In the genomic region with DNA sequence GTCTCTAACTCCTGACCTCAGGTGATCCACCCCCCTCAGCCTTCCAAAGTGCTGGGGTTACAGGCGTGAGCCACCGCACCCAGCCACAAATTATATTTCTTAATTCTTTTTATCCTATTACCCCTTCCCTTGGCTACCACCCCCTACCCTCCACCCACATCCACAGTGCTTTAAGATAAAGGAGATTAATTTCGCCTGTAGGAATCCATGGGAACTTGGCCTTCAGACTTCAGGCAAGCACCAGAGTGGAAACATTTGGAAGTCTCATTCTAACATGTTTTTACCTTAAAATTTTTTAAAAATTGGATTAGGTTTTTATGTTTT, we compare ENCODE assay signal across 25 cellular contexts. TPM values are rescaled to one million over a fixed set of nuclear protein-coding genes. Genes with fewer than 3 reads are reported as not detected.
DNase-seq lines count a peak whose midpoint lies in the region; TF ChIP-seq lines count a peak whose summit lies in the region.
"Had no signal": no experiment of that assay in that cellular context is flagged by ENCODE, and none has a peak within 500 bp of the region (broad histone marks: within the 10 kb centered on the region; RNA-seq: fewer than 3 reads in every experiment).

No MANE protein-coding gene starts in this region.

- peaks cover 0 to 3% (median 0%) of the 10 kb centered on the region in 8 donors for H3K9me3 Mint-ChIP-seq in CD4-positive, alpha-beta memory T cell
- H3K9me3 Mint-ChIP-seq: natural killer cell treated with Interleukin-12 subunit alpha and Interleukin-12 subunit beta and Interleukin-15 and Interleukin-18, amount 100 ng/mL, for 72 hours had no signal

- no peak overlapping the region for H3K18ac ChIP-seq in mesendoderm (ENCODE audit: low read length)

- no peak overlapping the region for H3K4ac ChIP-seq in mesendoderm (ENCODE audit: low read depth, low read length)

- H3K36me3 ChIP-seq in BLaER1 (peaks cover 10% of the 10 kb centered on the region; the same call in 1 of the 2 replicates), MM.1S (replicated peaks; ENCODE audit: insufficient read depth, low read length) (no peaks in the 10 kb centered on the region), esophagus muscularis mucosa (no peaks in the 10 kb centered on the region), mesendoderm (ENCODE audit: control insufficient read depth, insufficient read depth, low read length) (no peaks in the 10 kb centered on the region)
- no peaks in the 10 kb centered on the region for H3K36me3 ChIP-seq in CD4-positive, alpha-beta memory T cell (ENCODE audit: insufficient read depth, low read length)
- H3K36me3 ChIP-seq: left lung, ovary, right atrium auricular region, thyroid gland, WERI-Rb-1 had no signal

- H3F3A ChIP-seq in MM.1S (ENCODE audit: insufficient read depth, low read length): peaks cover 37% of the 10 kb centered on the region

- H3K4me2 ChIP-seq in BLaER1 (peak overlapping the region; percentile 61), MM.1S (ENCODE audit: low read depth, low read length) (peak overlapping the region; percentile 87; the same call in 1 of the 2 replicates), mesendoderm (ENCODE audit: low read length) (no peak overlapping the region)

- H2BK5ac ChIP-seq in mesendoderm (ENCODE audit: low read length): no peak overlapping the region

- peak overlapping the region in 6 of 8 donors; percentile 65 to 96 (median 80) for H3K4me3 Mint-ChIP-seq in CD4-positive, alpha-beta memory T cell

- no peak overlapping the region for H2AK5ac ChIP-seq in mesendoderm (ENCODE audit: low read length)

- 90% methylated on average over 3 of the region's 3 CpGs for WGBS in esophagus muscularis mucosa
- WGBS in mesendoderm (ENCODE audit: extremely low coverage, insufficient coverage, low lambda C conversion rate): no CpG with 5 or more reads among the region's 3 CpGs

- H3K4me3 ChIP-seq in BLaER1 (no peak overlapping the region), MM.1S (ENCODE audit: low read length) (no peak overlapping the region), esophagus muscularis mucosa (no peak overlapping the region), mesendoderm (ENCODE audit: low read length) (no peak overlapping the region)
- no peak overlapping the region for H3K4me3 ChIP-seq in CD4-positive, alpha-beta memory T cell (ENCODE audit: low read length in 2 of 2)
- H3K4me3 ChIP-seq: left lung, ovary, right atrium auricular region, spleen, thyroid gland had no signal

- TF ChIP-seq POLR2A in esophagus muscularis mucosa (IDR thresholded peaks at IDR 0.05; ENCODE audit: low read depth): no peak

- no peaks in the 10 kb centered on the region for H3K27me3 Mint-ChIP-seq in CD4-positive, alpha-beta memory T cell
- H3K27me3 Mint-ChIP-seq: natural killer cell treated with Interleukin-12 subunit alpha and Interleukin-12 subunit beta and Interleukin-15 and Interleukin-18, amount 100 ng/mL, for 72 hours had no signal

- H3K4me1 Mint-ChIP-seq in CD4-positive, alpha-beta memory T cell: peaks cover 40 to 80% (median 58%) of the 10 kb centered on the region in 4 donors

- peaks cover 18% of the 10 kb centered on the region for H3K9me3 ChIP-seq in BLaER1
- no peaks in the 10 kb centered on the region for H3K9me3 ChIP-seq in CD4-positive, alpha-beta memory T cell (ENCODE audit: control insufficient read depth in 1 of 2, low read length in 2 of 2)
- H3K9me3 ChIP-seq in MM.1S (replicated peaks; ENCODE audit: insufficient read depth, low read length): no peaks in the 10 kb centered on the region
- H3K9me3 ChIP-seq in esophagus muscularis mucosa: no peaks in the 10 kb centered on the region
- H3K9me3 ChIP-seq: left lung, ovary, right atrium auricular region, spleen, thyroid gland had no signal

- no peak overlapping the region for H2BK15ac ChIP-seq in mesendoderm (replicated peaks; ENCODE audit: low read depth)

- no peak overlapping the region for H4K8ac ChIP-seq in mesendoderm (ENCODE audit: low read depth, low read length)

- no peak overlapping the region for H2AFZ ChIP-seq in MM.1S (ENCODE audit: low read length)

- H3K27ac ChIP-seq in BLaER1 (no peak overlapping the region), MM.1S (ENCODE audit: low read length) (peak overlapping the region; percentile 84; the same call in 1 of the 2 replicates), esophagus muscularis mucosa (replicated peaks in 1 of 4) (peak overlapping the region; percentile 70 to 84 (median 79)), mesendoderm (ENCODE audit: low read depth, low read length) (no peak overlapping the region)
- no peak overlapping the region for H3K27ac ChIP-seq in CD4-positive, alpha-beta memory T cell (ENCODE audit: low read depth, low read length)
- H3K27ac ChIP-seq: left lung, ovary, right atrium auricular region, WERI-Rb-1 had no signal

- H3K4me1 ChIP-seq in BLaER1 (peaks cover 73% of the 10 kb centered on the region), MM.1S (ENCODE audit: low read length) (peaks cover 42% of the 10 kb centered on the region), esophagus muscularis mucosa (peaks cover 72 to 88% (median 86%) of the 10 kb centered on the region in 4 donors), mesendoderm (ENCODE audit: control insufficient read depth, low read depth, low read length) (no peaks in the 10 kb centered on the region)
- peaks cover 85% of the 10 kb centered on the region for H3K4me1 ChIP-seq in CD4-positive, alpha-beta memory T cell (ENCODE audit: insufficient read depth, low read length)

- H3K79me1 ChIP-seq in mesendoderm (ENCODE audit: low read length): peaks cover 4% of the 10 kb centered on the region

- H3K79me2 ChIP-seq in MM.1S (ENCODE audit: low read length) (peaks cover 86% of the 10 kb centered on the region), mesendoderm (ENCODE audit: control insufficient read depth, insufficient read depth, low read length) (no peaks in the 10 kb centered on the region)

- no peak overlapping the region for H2BK120ac ChIP-seq in mesendoderm (ENCODE audit: low read depth, low read length)

- H3K27me3 ChIP-seq in BLaER1 (no peaks in the 10 kb centered on the region), MM.1S (replicated peaks; ENCODE audit: insufficient read depth, low read length) (no peaks in the 10 kb centered on the region), esophagus muscularis mucosa (no peaks in the 10 kb centered on the region), mesendoderm (ENCODE audit: insufficient read depth, low read length, poor library complexity) (no peaks in the 10 kb centered on the region)
- no peaks in the 10 kb centered on the region for H3K27me3 ChIP-seq in CD4-positive, alpha-beta memory T cell (ENCODE audit: insufficient read depth, low read length)
- H3K27me3 ChIP-seq: left lung, ovary, right atrium auricular region, spleen, thyroid gland had no signal

- intact Hi-C loops in CD4-positive, alpha-beta memory T cell (cut with micrococcal nuclease): loop anchor here (1.0 kb wide), 1 partner anchor 11 kb away; no protein-coding TSS in a partner anchor
- intact Hi-C loops in esophagus muscularis mucosa (cut with DNase I): loop anchor here (5.0 kb wide), 1 partner anchor 46 kb away; no protein-coding TSS in a partner anchor

- no peak for TF ChIP-seq EP300 in esophagus muscularis mucosa (IDR thresholded peaks at IDR 0.05)

- H4K20me1 ChIP-seq in BLaER1 (0 out of 2 replicates have a peak, but pooled peaks cover 12% of the 10 kb centered on the region), MM.1S (ENCODE audit: insufficient read depth, low read length) (no peaks in the 10 kb centered on the region)

- no peak overlapping the region for H3K23ac ChIP-seq in mesendoderm (ENCODE audit: low read length)

- H3K27ac Mint-ChIP-seq in CD4-positive, alpha-beta memory T cell: peak overlapping the region; percentile 42 to 93 (median 88)

- CTCF ChIA-PET in CD4-positive, alpha-beta memory T cell (lab: Charles Lee; ENCODE audit: partially characterized antibody): no interaction called here

- no peak for DNase-seq in CD4-positive, alpha-beta memory T cell
- no peak for DNase-seq in MM.1S
- no peak for DNase-seq in esophagus muscularis mucosa (ENCODE audit: extremely low spot score)
- no peak for DNase-seq in retina
- DNase-seq in mesendoderm: no peak
- DNase-seq in activated CD4-positive, CD25-positive, alpha-beta regulatory T cell treated with anti-CD3 and anti-CD28 coated beads, Interleukin-2, amount 50 U/mL, for 72 hours: no peak
- DNase-seq: activated CD4-positive, alpha-beta T cell treated with anti-CD3 and anti-CD28 coated beads, Interleukin-2, amount 50 U/mL, for 4 hours; DND-41; effector memory CD4-positive, alpha-beta T cell; foreskin fibroblast; hippocampal formation; left lung; midbrain; NCI-H1694; NCI-H524 treated with DMSO at 0.1 percent for 48 hours; ovary; spleen; stimulated activated CD4-positive, alpha-beta T cell treated with anti-CD3 and anti-CD28 coated beads, Interleukin-4, amount 100 ng/mL, for 1 hour; stimulated activated naive CD4-positive, alpha-beta T cell treated with Interleukin-2 at 50 U/mL for 16 hours; T-helper 9 cell; thyroid gland; WERI-Rb-1 had no signal

- no peak overlapping the region for H4K5ac ChIP-seq in mesendoderm (ENCODE audit: low read length)

- TF ChIP-seq CTCF in MM.1S (IDR thresholded peaks at IDR 0.05; ENCODE audit: low read length) (no peak), esophagus muscularis mucosa (IDR thresholded peaks at IDR 0.05) (no peak)

- H3K9me2 ChIP-seq in MM.1S (replicated peaks; ENCODE audit: insufficient read depth, low read length): no peaks in the 10 kb centered on the region

- H3K36me3 Mint-ChIP-seq in CD4-positive, alpha-beta memory T cell: peaks cover 21 to 30% of the 10 kb centered on the region in 2 donors
- H3K36me3 Mint-ChIP-seq: natural killer cell treated with Interleukin-12 subunit alpha and Interleukin-12 subunit beta and Interleukin-15 and Interleukin-18, amount 100 ng/mL, for 72 hours had no signal

- POLR2A ChIA-PET in CD4-positive, alpha-beta memory T cell (lab: Charles Lee; ENCODE audit: partially characterized antibody): interaction anchor here (0.7 to 3.9 kb wide), 2 partner anchors 10 to 71 kb away, joined by 4 to 16 read pairs; a partner anchor contains a TSS

- H3K56ac ChIP-seq in mesendoderm (ENCODE audit: low read length): no peak overlapping the region

- no peak overlapping the region for H3K9ac ChIP-seq in BLaER1
- H3K9ac ChIP-seq in MM.1S (ENCODE audit: low read length): no peak overlapping the region
- H3K9ac ChIP-seq in mesendoderm (ENCODE audit: low read length): no peak overlapping the region

RNA-seq across cellular contexts. Expression of a gene that starts 10.4 kb away (rescaled TPM):
- total RNA-seq in CD4-positive, alpha-beta memory T cell: 100 to 1,000 TPM in 1 of 2 experiments, 10 to 100 TPM in 1; 97.8 to 103 TPM
- polyA plus RNA-seq in CD4-positive, alpha-beta memory T cell: 10 to 100 TPM; 36.2 to 58.3 TPM
- total RNA-seq in esophagus muscularis mucosa: 10 to 100 TPM; 55.4 to 74.7 (median 61.9) TPM
- 9.8 TPM for polyA plus RNA-seq in mesendoderm (2013, experiment 1 of 2)
- polyA plus RNA-seq in mesendoderm (2013, experiment 2 of 2): 9.8 TPM

RNA-seq across cellular contexts. Expression of a gene that starts 10.6 kb away (rescaled TPM):
- total RNA-seq in CD4-positive, alpha-beta memory T cell: 1 to 10 TPM; 8.8 to 9.6 TPM
- 10 to 100 TPM; 16.4 to 29.0 TPM for polyA plus RNA-seq in CD4-positive, alpha-beta memory T cell
- total RNA-seq in esophagus muscularis mucosa: 10 to 100 TPM in 2 of 4 donors, 1 to 10 TPM in 2; 9.1 to 12.9 (median 11.4) TPM
- 29.7 TPM for polyA plus RNA-seq in mesendoderm (2013, experiment 1 of 2)
- 31.2 TPM for polyA plus RNA-seq in mesendoderm (2013, experiment 2 of 2)

Comparison
In these comparisons a context has a peak if more than half of its experiments do, and no peak if none do; other contexts are left out.
1. H3K27ac ChIP-seq: peak in MM.1S (single experiment) and esophagus muscularis mucosa (4 of 4); none in BLaER1 (single experiment), CD4-positive, alpha-beta memory T cell (single experiment) and mesendoderm (single experiment).